ENCODE assay signal across 8 cellular contexts in genomic region chr1:110312188-110313121, GRCh38. TPM values are rescaled to one million over a fixed set of nuclear protein-coding genes. Genes with fewer than 3 reads are reported as not detected.
DNase-seq lines count a peak whose midpoint lies in the region; ATAC-seq and TF ChIP-seq lines count a peak whose summit lies in the region.

No MANE protein-coding gene starts in this region.

- peak; percentile 99 for TF ChIP-seq CTCF in BE2C (IDR thresholded peaks at IDR 0.05; ENCODE audit: low read depth, low read length)

- peak; percentile 98 for ATAC-seq in activated CD4-positive, alpha-beta T cell treated with anti-CD3 and anti-CD28 coated beads for 36 hours
- no peak for ATAC-seq in HG03342 (IDR thresholded peaks at IDR 0.05; ENCODE audit: unreplicated experiment)

- intact Hi-C loops in activated CD4-positive, alpha-beta T cell treated with anti-CD3 and anti-CD28 coated beads for 36 hours (cut with DNase I, micrococcal nuclease): loop anchor here (1.0 to 5.0 kb wide), 4 partner anchors 105 to 185 kb away; no protein-coding TSS in a partner anchor

- H3K36me3 ChIP-seq in BE2C: no peaks in the 10 kb centered on the region
- no peaks in the 10 kb centered on the region for H3K36me3 ChIP-seq in H7 (replicated peaks; ENCODE audit: control insufficient read depth, insufficient read depth, low read length)

- POLR2A ChIA-PET in activated CD4-positive, alpha-beta T cell treated with anti-CD3 and anti-CD28 coated beads for 36 hours (lab: Charles Lee): interaction anchor here (1.0 to 2.1 kb wide), 3 partner anchors 26 to 110 kb away, joined by 3 to 10 read pairs (median 4); partner anchors contain the start of gene RBM15

- no peaks in the 10 kb centered on the region for H3K27me3 ChIP-seq in BE2C
- no peaks in the 10 kb centered on the region for H3K27me3 ChIP-seq in H7 (ENCODE audit: control insufficient read depth, insufficient read depth, low read length)

- peaks cover 8% of the 10 kb centered on the region; the same call in 1 of the 2 replicates for H3K4me1 ChIP-seq in BE2C

- CTCF ChIA-PET in activated CD4-positive, alpha-beta T cell treated with anti-CD3 and anti-CD28 coated beads for 36 hours (lab: Charles Lee): interaction anchor here (0.5 to 19.7 kb wide), 29 partner anchors 11 to 1045 kb away, joined by 3 to 547 read pairs (median 4); partner anchors contain the start of genes KCNA10 and KCNC4

- H3K4me3 Mint-ChIP-seq in activated CD4-positive, alpha-beta T cell treated with anti-CD3 and anti-CD28 coated beads for 36 hours: no peak overlapping the region

- H3K27ac Mint-ChIP-seq in activated CD4-positive, alpha-beta T cell treated with anti-CD3 and anti-CD28 coated beads for 36 hours: no peak overlapping the region

- H3K9me3 Mint-ChIP-seq in activated CD4-positive, alpha-beta T cell treated with anti-CD3 and anti-CD28 coated beads for 36 hours (ENCODE audit: low read depth): no peaks in the 10 kb centered on the region

- H3K4me3 ChIP-seq in BE2C (ENCODE audit: low read depth, low read length): no peak overlapping the region
- H3K4me3 ChIP-seq in H7 (ENCODE audit: insufficient read depth, low read depth, low read length): no peak overlapping the region

- DNase-seq in BE2C (peak; percentile 86), H7 (peak; percentile 63), NCI-H2227 (lab: John Stamatoyannopoulos, UW; ENCODE audit: unreplicated experiment) (peak; percentile 82), cerebellum (ENCODE audit: low spot score) (peak; percentile 92), kidney tubule cell (ENCODE audit: low spot score) (peak; percentile 76)
- DNase-seq in activated CD4-positive, alpha-beta T cell treated with anti-CD3 and anti-CD28 coated beads for 36 hours: peak; percentile 86
- DNase-seq in stimulated activated CD4-positive, alpha-beta T cell treated with anti-CD3 and anti-CD28 coated beads, Interleukin-2, amount 100 ng/mL, for 4 hours (ENCODE audit: low read depth): peak; percentile 59

- H3K9me3 ChIP-seq in BE2C: no peaks in the 10 kb centered on the region

- no peaks in the 10 kb centered on the region for H3K4me1 Mint-ChIP-seq in activated CD4-positive, alpha-beta T cell treated with anti-CD3 and anti-CD28 coated beads for 36 hours

- H3K36me3 Mint-ChIP-seq in activated CD4-positive, alpha-beta T cell treated with anti-CD3 and anti-CD28 coated beads for 36 hours (ENCODE audit: low read depth): no peaks in the 10 kb centered on the region

- no peaks in the 10 kb centered on the region for H3K27me3 Mint-ChIP-seq in activated CD4-positive, alpha-beta T cell treated with anti-CD3 and anti-CD28 coated beads for 36 hours

RNA-seq across cellular contexts. Expression of gene RBM15, which starts 26.7 kb away (rescaled TPM):
- 10.3 TPM for polyA plus RNA-seq in BE2C (2012; ENCODE audit: insufficient read depth, insufficient read length, low read depth)
- 56.6 and 79.9 TPM in 2 replicates for total RNA-seq in H7 (2014; rRNA removed; shearing (Covaris generic))
- total RNA-seq in activated CD4-positive, alpha-beta T cell treated with anti-CD3 and anti-CD28 coated beads for 36 hours: 10 to 100 TPM; 60.7 to 63.2 TPM
- 62.4 TPM for total RNA-seq in cerebellum
